Comparison of ENCODE assay signal across 9 cellular contexts in genomic region chr1:175887981-175888428, GRCh38.
A peak's percentile ranks its signal among the peaks of the same experiment; 100 is the strongest.
DNase-seq lines count a peak whose midpoint lies in the region; ATAC-seq and TF ChIP-seq lines count a peak whose summit lies in the region.
"Had no signal": no experiment of that assay in that cellular context is flagged by ENCODE, and none has a peak within 500 bp of the region (broad histone marks: within the 10 kb centered on the region; RNA-seq: fewer than 3 reads in every experiment).

No MANE protein-coding gene starts in this region.

- no peaks in the 10 kb centered on the region for H3K9me3 ChIP-seq in SJSA1 (replicated peaks)
- no peaks in the 10 kb centered on the region for H3K9me3 ChIP-seq in testis

- intact Hi-C loops in lower leg skin (cut with DNase I; ENCODE audit: low total_unique reads): loop anchor here (2.0 kb wide), 1 partner anchor 77 kb away; no protein-coding TSS in a partner anchor
- intact Hi-C loops in testis (cut with DNase I; ENCODE audit: low total_unique reads): no loop called here

- H3K36me3 ChIP-seq in SJSA1: no peaks in the 10 kb centered on the region
- H3K36me3 ChIP-seq in testis (ENCODE audit: low read depth, missing control alignments): no peaks in the 10 kb centered on the region

- no peaks in the 10 kb centered on the region for H3K4me1 ChIP-seq in SJSA1 (replicated peaks)
- H3K4me1 ChIP-seq in testis: no peaks in the 10 kb centered on the region

- DNase-seq in NCI-H2029 treated with DMSO at 0.1 percent for 48 hours (lab: John Stamatoyannopoulos, UW): peak; percentile 3
- no peak for DNase-seq in NCI-H2029 (lab: John Stamatoyannopoulos, UW)
- peak; percentile 69 for DNase-seq in HuH-7.5 (ENCODE audit: low spot score)
- DNase-seq in SJSA1 (ENCODE audit: low read depth in 1 of 2, low spot score in 2 of 2): peak; percentile 10 to 57
- peak; percentile 86 for DNase-seq in ecto neural progenitor cell (ENCODE audit: low spot score)
- DNase-seq in lower leg skin (ENCODE audit: low spot score in 2 of 2): peak; percentile 16 to 81
- DNase-seq in testis: peak; percentile 85

- H3K27me3 ChIP-seq in SJSA1 (replicated peaks) (no peaks in the 10 kb centered on the region), testis (no peaks in the 10 kb centered on the region)

- TF ChIP-seq POLR2A in lower leg skin (IDR thresholded peaks at IDR 0.05) (no peak), testis (IDR thresholded peaks at IDR 0.05) (no peak)

- no peak overlapping the region for H3K4me3 ChIP-seq in SJSA1
- H3K4me3 ChIP-seq in lower leg skin (ENCODE audit: low read depth, poor library complexity, severe bottlenecking): no peak overlapping the region
- H3K4me3 ChIP-seq in testis: peak overlapping the region; percentile 13 to 31

- WGBS in lower leg skin, 2 donors: 37 to 42% methylated on average over 16 to 17 of the region's 17 CpGs
- 17 to 22% methylated on average over 16 to 17 of the region's 17 CpGs for WGBS in testis, 2 donors

- TF ChIP-seq CTCF in lower leg skin (IDR thresholded peaks at IDR 0.05) (no peak), testis (IDR thresholded peaks at IDR 0.05) (peak; percentile 18 to 74 (median 69))

- H3K27ac ChIP-seq in SJSA1 (no peak overlapping the region), testis (no peak overlapping the region)
- H3K27ac ChIP-seq: epithelial cell of prostate had no signal

- ATAC-seq in GM21423 (IDR thresholded peaks at IDR 0.05; ENCODE audit: unreplicated experiment): peak; percentile 85

Comparison
In these comparisons a context has a peak if more than half of its experiments do, and no peak if none do; other contexts are left out.
1. H3K4me3 ChIP-seq: peak in testis (2 of 2); none in SJSA1 (single experiment) and lower leg skin (single experiment).
2. CTCF ChIP-seq: peak in testis (3 of 3); none in lower leg skin (0 of 3).